Comparison of ENCODE assay signal across 18 cellular contexts in the genomic region with DNA sequence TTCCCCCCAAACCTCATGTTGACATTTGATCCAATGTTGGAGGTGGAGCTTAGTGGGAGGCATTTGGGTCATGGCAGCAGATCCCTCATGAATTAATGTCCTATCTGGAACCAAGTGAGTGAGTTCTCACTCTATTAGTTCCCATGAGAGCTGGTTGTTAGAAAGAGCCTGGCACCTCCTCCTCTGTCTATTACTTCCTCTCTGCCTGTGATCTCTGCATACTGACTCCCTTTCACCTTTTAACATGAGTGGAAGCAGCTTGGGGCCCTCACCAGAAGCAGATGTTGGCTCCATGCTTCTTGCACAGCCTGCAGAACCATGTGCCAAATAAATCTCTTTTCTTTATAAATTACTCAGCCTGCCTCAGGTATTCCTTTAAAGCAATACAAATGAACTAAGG.
"Had no signal": no experiment of that assay in that cellular context is flagged by ENCODE, and none has a peak within 500 bp of the region (broad histone marks: within the 10 kb centered on the region; RNA-seq: fewer than 3 reads in every experiment).

No MANE protein-coding gene starts in this region.

- DNase-seq: dermis blood vessel endothelial cell; effector memory CD4-positive, alpha-beta T cell; erythroblast; esophagus squamous epithelium; foreskin melanocyte; glutamatergic neuron; heart right ventricle; hippocampal formation; left cardiac atrium; left lung; mesenchymal stem cell; naive thymus-derived CD4-positive, alpha-beta T cell; right lobe of liver; small intestine; stimulated activated CD4-positive, alpha-beta T cell treated with anti-CD3 and anti-CD28 coated beads, Interleukin-15, amount 100 ng/mL, for 24 hours; stimulated activated CD4-positive, alpha-beta T cell treated with anti-CD3 and anti-CD28 coated beads, Interleukin-2, amount 100 ng/mL, for 48 hours; stimulated activated naive B cell treated with anti-CD40 and anti-IgM and Interleukin-4, amounts not matched to agents 10 μg/mL and 1 μg/mL and 100 μg/mL, for 72 hours; upper lobe of left lung had no signal

- ATAC-seq: heart right ventricle; left cardiac atrium; left lung; naive thymus-derived CD4-positive, alpha-beta T cell; right lobe of liver; stimulated activated naive B cell treated with anti-CD40 and anti-IgM and Interleukin-4, amounts not matched to agents 10 μg/mL and 1 μg/mL and 100 μg/mL, for 72 hours had no signal
